ENCODE assay signal across 11 cellular contexts in the genomic region with DNA sequence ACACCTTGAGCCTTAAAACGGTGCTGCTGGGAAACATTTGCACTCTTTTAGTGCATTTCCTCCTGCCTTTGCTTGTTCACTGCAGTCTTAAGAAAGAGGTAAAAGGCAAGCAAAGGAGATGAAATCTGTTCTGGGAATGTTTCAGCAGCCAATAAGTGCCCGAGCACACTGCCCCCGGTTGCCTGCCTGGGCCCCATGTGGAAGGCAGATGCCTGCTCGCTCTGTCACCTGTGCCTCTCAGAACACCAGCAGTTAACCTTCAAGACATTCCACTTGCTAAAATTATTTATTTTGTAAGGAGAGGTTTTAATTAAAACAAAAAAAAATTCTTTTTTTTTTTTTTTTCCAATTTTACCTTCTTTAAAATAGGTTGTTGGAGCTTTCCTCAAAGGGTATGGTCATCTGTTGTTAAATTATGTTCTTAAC. TPM values are rescaled to one million over a fixed set of nuclear protein-coding genes. Genes with fewer than 3 reads are reported as not detected.
DNase-seq lines count a peak whose midpoint lies in the region; ATAC-seq and TF ChIP-seq lines count a peak whose summit lies in the region.
"Had no signal": no experiment of that assay in that cellular context is flagged by ENCODE, and none has a peak within 500 bp of the region (broad histone marks: within the 10 kb centered on the region; RNA-seq: fewer than 3 reads in every experiment).

No MANE protein-coding gene starts in this region.

- H3K27ac Mint-ChIP-seq in activated naive CD4-positive, alpha-beta T cell treated with anti-CD3 and anti-CD28 coated beads, Interleukin-2, amount 50 U/mL, for 72 hours, result no peak overlapping the region
- H3K27ac Mint-ChIP-seq: activated CD4-positive, alpha-beta memory T cell treated with anti-CD3 and anti-CD28 coated beads, Interleukin-2, amount 10 ng/mL, durations not matched to agents 7 days and 5 days had no signal

- ATAC-seq in SK-N-SH treated with all-trans-retinoic acid at 6 μM for 48 hours (no peak), HG03469 (IDR thresholded peaks at IDR 0.05; ENCODE audit: unreplicated experiment) (no peak)
- no peak for ATAC-seq in activated naive CD4-positive, alpha-beta T cell treated with anti-CD3 and anti-CD28 coated beads, Interleukin-2, amount 50 U/mL, for 72 hours

- H3K9me3 Mint-ChIP-seq in activated naive CD4-positive, alpha-beta T cell treated with anti-CD3 and anti-CD28 coated beads, Interleukin-2, amount 50 U/mL, for 72 hours, result peaks cover 4 to 5% of the 10 kb centered on the region in 2 donors
- H3K9me3 Mint-ChIP-seq: activated CD4-positive, alpha-beta memory T cell treated with anti-CD3 and anti-CD28 coated beads, Interleukin-2, amount 10 ng/mL, durations not matched to agents 7 days and 5 days; T-helper 1 cell treated with Interleukin-12 subunit alpha and Interleukin-12 subunit beta and Interleukin-4 antibody, amounts not matched to agents 30 μg/mL and 1 μg/mL, for 36 hours had no signal

- H3K36me3 Mint-ChIP-seq in activated naive CD4-positive, alpha-beta T cell treated with anti-CD3 and anti-CD28 coated beads, Interleukin-2, amount 50 U/mL, for 72 hours, result peaks cover 7 to 20% of the 10 kb centered on the region in 2 donors

- DNase-seq in NCI-H524 (lab: John Stamatoyannopoulos, UW) (peak; percentile 40 to 79), NCI-H524 treated with DMSO at 0.1 percent for 48 hours (lab: John Stamatoyannopoulos, UW) (no peak), kidney tubule cell (ENCODE audit: low spot score) (peak; percentile 31), superior temporal gyrus (ENCODE audit: extremely low spot score) (peak; percentile 51)
- DNase-seq in activated naive CD4-positive, alpha-beta T cell treated with anti-CD3 and anti-CD28 coated beads, Interleukin-2, amount 50 U/mL, for 72 hours (ENCODE audit: low spot score in 2 of 2), result no peak
- no peak for DNase-seq in activated CD4-positive, CD25-positive, alpha-beta regulatory T cell (lab: John Stamatoyannopoulos, UW)
- DNase-seq: activated CD4-positive, alpha-beta memory T cell treated with anti-CD3 and anti-CD28 coated beads, Interleukin-2, amount 10 ng/mL, durations not matched to agents 7 days and 5 days; OCI-M1 had no signal

TF ChIP-seq in SK-N-SH treated with all-trans-retinoic acid at 6 μM for 48 hours, 23 proteins besides CTCF, POLR2A, EP300 and RAD21:
- no peak for TF ChIP-seq ZNF8 (CRISPR knock-in tag; IDR thresholded peaks at IDR 0.05)
- no peak for TF ChIP-seq OSR1 (CRISPR knock-in tag; IDR thresholded peaks at IDR 0.05)
- no peak for TF ChIP-seq SNAI2 (CRISPR knock-in tag; IDR thresholded peaks at IDR 0.05)
- TF ChIP-seq, protein P1, sequence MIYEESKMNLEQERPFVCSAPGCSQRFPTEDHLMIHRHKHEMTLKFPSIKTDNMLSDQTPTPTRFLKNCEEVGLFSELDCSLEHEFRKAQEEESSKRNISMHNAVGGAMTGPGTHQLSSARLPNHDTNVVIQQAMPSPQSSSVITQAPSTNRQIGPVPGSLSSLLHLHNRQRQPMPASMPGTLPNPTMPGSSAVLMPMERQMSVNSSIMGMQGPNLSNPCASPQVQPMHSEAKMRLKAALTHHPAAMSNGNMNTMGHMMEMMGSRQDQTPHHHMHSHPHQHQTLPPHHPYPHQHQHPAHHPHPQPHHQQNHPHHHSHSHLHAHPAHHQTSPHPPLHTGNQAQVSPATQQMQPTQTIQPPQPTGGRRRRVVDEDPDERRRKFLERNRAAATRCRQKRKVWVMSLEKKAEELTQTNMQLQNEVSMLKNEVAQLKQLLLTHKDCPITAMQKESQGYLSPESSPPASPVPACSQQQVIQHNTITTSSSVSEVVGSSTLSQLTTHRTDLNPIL (CRISPR knock-in tag; IDR thresholded peaks at IDR 0.05; ENCODE audit: low read depth), result no peak
- TF ChIP-seq TCF4 (CRISPR knock-in tag; IDR thresholded peaks at IDR 0.05; ENCODE audit: borderline replicate concordance), result peak; percentile 47; the same call in 1 of the 2 replicates
- TF ChIP-seq PPARA (CRISPR knock-in tag; IDR thresholded peaks at IDR 0.05; ENCODE audit: borderline replicate concordance), result no peak
- TF ChIP-seq, protein P2, sequence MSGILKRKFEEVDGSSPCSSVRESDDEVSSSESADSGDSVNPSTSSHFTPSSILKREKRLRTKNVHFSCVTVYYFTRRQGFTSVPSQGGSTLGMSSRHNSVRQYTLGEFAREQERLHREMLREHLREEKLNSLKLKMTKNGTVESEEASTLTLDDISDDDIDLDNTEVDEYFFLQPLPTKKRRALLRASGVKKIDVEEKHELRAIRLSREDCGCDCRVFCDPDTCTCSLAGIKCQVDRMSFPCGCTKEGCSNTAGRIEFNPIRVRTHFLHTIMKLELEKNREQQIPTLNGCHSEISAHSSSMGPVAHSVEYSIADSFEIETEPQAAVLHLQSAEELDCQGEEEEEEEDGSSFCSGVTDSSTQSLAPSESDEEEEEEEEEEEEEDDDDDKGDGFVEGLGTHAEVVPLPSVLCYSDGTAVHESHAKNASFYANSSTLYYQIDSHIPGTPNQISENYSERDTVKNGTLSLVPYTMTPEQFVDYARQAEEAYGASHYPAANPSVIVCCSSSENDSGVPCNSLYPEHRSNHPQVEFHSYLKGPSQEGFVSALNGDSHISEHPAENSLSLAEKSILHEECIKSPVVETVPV (CRISPR knock-in tag; IDR thresholded peaks at IDR 0.05), result no peak
- no peak for TF ChIP-seq ZNF70 (CRISPR knock-in tag; IDR thresholded peaks at IDR 0.05)
- no peak for TF ChIP-seq BACH2 (CRISPR knock-in tag; IDR thresholded peaks at IDR 0.05; ENCODE audit: borderline replicate concordance)
- no peak for TF ChIP-seq GLIS3 (CRISPR knock-in tag; IDR thresholded peaks at IDR 0.05)
- TF ChIP-seq, protein P3, sequence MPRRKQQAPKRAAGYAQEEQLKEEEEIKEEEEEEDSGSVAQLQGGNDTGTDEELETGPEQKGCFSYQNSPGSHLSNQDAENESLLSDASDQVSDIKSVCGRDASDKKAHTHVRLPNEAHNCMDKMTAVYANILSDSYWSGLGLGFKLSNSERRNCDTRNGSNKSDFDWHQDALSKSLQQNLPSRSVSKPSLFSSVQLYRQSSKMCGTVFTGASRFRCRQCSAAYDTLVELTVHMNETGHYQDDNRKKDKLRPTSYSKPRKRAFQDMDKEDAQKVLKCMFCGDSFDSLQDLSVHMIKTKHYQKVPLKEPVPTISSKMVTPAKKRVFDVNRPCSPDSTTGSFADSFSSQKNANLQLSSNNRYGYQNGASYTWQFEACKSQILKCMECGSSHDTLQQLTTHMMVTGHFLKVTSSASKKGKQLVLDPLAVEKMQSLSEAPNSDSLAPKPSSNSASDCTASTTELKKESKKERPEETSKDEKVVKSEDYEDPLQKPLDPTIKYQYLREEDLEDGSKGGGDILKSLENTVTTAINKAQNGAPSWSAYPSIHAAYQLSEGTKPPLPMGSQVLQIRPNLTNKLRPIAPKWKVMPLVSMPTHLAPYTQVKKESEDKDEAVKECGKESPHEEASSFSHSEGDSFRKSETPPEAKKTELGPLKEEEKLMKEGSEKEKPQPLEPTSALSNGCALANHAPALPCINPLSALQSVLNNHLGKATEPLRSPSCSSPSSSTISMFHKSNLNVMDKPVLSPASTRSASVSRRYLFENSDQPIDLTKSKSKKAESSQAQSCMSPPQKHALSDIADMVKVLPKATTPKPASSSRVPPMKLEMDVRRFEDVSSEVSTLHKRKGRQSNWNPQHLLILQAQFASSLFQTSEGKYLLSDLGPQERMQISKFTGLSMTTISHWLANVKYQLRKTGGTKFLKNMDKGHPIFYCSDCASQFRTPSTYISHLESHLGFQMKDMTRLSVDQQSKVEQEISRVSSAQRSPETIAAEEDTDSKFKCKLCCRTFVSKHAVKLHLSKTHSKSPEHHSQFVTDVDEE (CRISPR knock-in tag; IDR thresholded peaks at IDR 0.05), result no peak
- 0 out of 2 replicates have a peak, but pooled peaks have one; percentile 32 for TF ChIP-seq CSDC2 (CRISPR knock-in tag; IDR thresholded peaks at IDR 0.05)
- no peak for TF ChIP-seq ZFP30 (CRISPR knock-in tag; IDR thresholded peaks at IDR 0.05)
- no peak for TF ChIP-seq ESRRG (CRISPR knock-in tag; IDR thresholded peaks at IDR 0.05)
- TF ChIP-seq ZFP3 (CRISPR knock-in tag; IDR thresholded peaks at IDR 0.05), result no peak
- TF ChIP-seq ZNF565 (CRISPR knock-in tag; conservative IDR thresholded peaks at IDR 0.05; ENCODE audit: low read depth), result no peak
- TF ChIP-seq ZC3H10 (CRISPR knock-in tag; IDR thresholded peaks at IDR 0.05), result no peak
- TF ChIP-seq, protein P4, sequence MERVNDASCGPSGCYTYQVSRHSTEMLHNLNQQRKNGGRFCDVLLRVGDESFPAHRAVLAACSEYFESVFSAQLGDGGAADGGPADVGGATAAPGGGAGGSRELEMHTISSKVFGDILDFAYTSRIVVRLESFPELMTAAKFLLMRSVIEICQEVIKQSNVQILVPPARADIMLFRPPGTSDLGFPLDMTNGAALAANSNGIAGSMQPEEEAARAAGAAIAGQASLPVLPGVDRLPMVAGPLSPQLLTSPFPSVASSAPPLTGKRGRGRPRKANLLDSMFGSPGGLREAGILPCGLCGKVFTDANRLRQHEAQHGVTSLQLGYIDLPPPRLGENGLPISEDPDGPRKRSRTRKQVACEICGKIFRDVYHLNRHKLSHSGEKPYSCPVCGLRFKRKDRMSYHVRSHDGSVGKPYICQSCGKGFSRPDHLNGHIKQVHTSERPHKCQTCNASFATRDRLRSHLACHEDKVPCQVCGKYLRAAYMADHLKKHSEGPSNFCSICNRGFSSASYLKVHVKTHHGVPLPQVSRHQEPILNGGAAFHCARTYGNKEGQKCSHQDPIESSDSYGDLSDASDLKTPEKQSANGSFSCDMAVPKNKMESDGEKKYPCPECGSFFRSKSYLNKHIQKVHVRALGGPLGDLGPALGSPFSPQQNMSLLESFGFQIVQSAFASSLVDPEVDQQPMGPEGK (CRISPR knock-in tag; IDR thresholded peaks at IDR 0.05; ENCODE audit: borderline replicate concordance), result peak; percentile 77; the same call in 1 of the 2 replicates

RNA-seq across cellular contexts. Expression of a gene that starts 4.4 kb away (rescaled TPM):
- total RNA-seq in activated naive CD4-positive, alpha-beta T cell treated with anti-CD3 and anti-CD28 coated beads, Interleukin-2, amount 50 U/mL, for 72 hours, result not detected
- total RNA-seq: activated CD4-positive, alpha-beta memory T cell treated with anti-CD3 and anti-CD28 coated beads, Interleukin-2, amount 10 ng/mL, durations not matched to agents 7 days and 5 days had no signal

Comparison
In these comparisons a context has a peak if more than half of its experiments do, and no peak if none do; other contexts are left out.
1. DNase-seq: peak in NCI-H524 (2 of 2), kidney tubule cell (single experiment) and superior temporal gyrus (single experiment); none in NCI-H524 treated with DMSO at 0.1 percent for 48 hours (single experiment), activated naive CD4-positive, alpha-beta T cell treated with anti-CD3 and anti-CD28 coated beads, Interleukin-2, amount 50 U/mL, for 72 hours (0 of 2) and activated CD4-positive, CD25-positive, alpha-beta regulatory T cell (0 of 4).